33 cellular contexts compared by ENCODE assay signal in the genomic region with DNA sequence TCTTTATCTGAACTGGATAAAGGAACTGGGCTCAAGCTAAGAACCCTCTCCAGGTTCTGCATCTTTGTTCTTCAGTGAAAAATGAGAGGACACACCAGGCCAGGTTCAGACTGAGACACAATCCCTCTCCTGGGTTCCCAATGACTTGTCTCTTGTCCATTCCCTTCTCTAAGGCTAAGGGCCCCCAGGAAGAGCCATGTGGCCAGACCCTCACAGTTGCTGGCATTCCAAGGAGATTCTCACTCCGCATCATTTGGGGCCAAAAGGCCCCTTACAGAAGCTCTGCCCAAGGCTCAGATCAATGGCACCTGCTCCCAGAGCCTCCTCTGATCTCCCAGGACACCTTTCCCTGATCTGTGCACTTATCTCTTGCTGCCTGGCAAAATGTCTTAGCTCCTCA. TPM values are rescaled to one million over a fixed set of nuclear protein-coding genes. Genes with fewer than 3 reads are reported as not detected.
"Had no signal": no experiment of that assay in that cellular context is flagged by ENCODE, and none has a peak within 500 bp of the region (broad histone marks: within the 10 kb centered on the region; RNA-seq: fewer than 3 reads in every experiment).

No MANE protein-coding gene starts in this region.

- H3K27me3 ChIP-seq: hepatocyte, neural progenitor cell, neutrophil, ovary, sigmoid colon, spleen, tibial nerve, vagina had no signal

- H3K9me3 ChIP-seq: left ventricle myocardium inferior, neutrophil, ovary, sigmoid colon, spleen, tibial nerve, vagina had no signal

- H3K36me3 ChIP-seq: left ventricle myocardium inferior, neural progenitor cell, neutrophil, ovary, sigmoid colon, spleen, tibial nerve, vagina had no signal

- H3K27ac ChIP-seq: hepatocyte, left ventricle myocardium inferior, neural progenitor cell, neutrophil, ovary, sigmoid colon, spleen, tibial nerve, vagina had no signal

- H3K4me3 ChIP-seq: hepatocyte, left ventricle myocardium inferior, lung, neural progenitor cell, ovary, sigmoid colon, spleen, tibial nerve, vagina had no signal

- H3K4me1 ChIP-seq: left ventricle myocardium inferior, neural progenitor cell had no signal

- DNase-seq: islet precursor cell; left ventricle myocardium inferior; mesendoderm; naive B cell; natural killer cell; nephron progenitor cell; occipital lobe; ovary; right cardiac atrium; sigmoid colon; small intestine; spleen; stimulated activated CD4-positive, alpha-beta T cell treated with anti-CD3 and anti-CD28 coated beads, Interleukin-2, amount 100 ng/mL, for 48 hours; stimulated activated CD4-positive, alpha-beta T cell treated with anti-CD3 and anti-CD28 coated beads, Interleukin-4, amount 100 ng/mL, for 4 hours; stimulated activated CD8-positive, alpha-beta memory T cell treated with anti-CD3 and anti-CD28 coated beads, Interleukin-4, amount 100 ng/mL, for 48 hours; stimulated activated naive CD4-positive, alpha-beta T cell treated with Interleukin-2 at 50 U/mL for 16 hours; stimulated activated naive CD8-positive, alpha-beta T cell treated with anti-CD3 and anti-CD28 coated beads, Interleukin-15, amount 100 ng/mL, for 72 hours; substantia nigra had no signal

RNA-seq across cellular contexts. Expression of a gene that starts 4.9 kb away (rescaled TPM):
- total RNA-seq: hepatocyte, kidney epithelial cell, left ventricle myocardium inferior, lower leg skin, lung, mesothelial cell of epicardium, mononuclear cell, occipital lobe, ovary, progenitor cell of endocrine pancreas, pulmonary artery endothelial cell, renal cortical epithelial cell, right cardiac atrium, sigmoid colon, spleen, temporal lobe, tibial nerve, ureter, vagina had no signal

RNA-seq across cellular contexts. Expression of a gene that starts 20.8 kb away (rescaled TPM):
- total RNA-seq: hepatocyte, kidney epithelial cell, left ventricle myocardium inferior, lower leg skin, lung, occipital lobe, ovary, progenitor cell of endocrine pancreas, pulmonary artery endothelial cell, renal cortical epithelial cell, right cardiac atrium, sigmoid colon, spleen, temporal lobe, ureter, vagina had no signal
